In the genomic region with DNA sequence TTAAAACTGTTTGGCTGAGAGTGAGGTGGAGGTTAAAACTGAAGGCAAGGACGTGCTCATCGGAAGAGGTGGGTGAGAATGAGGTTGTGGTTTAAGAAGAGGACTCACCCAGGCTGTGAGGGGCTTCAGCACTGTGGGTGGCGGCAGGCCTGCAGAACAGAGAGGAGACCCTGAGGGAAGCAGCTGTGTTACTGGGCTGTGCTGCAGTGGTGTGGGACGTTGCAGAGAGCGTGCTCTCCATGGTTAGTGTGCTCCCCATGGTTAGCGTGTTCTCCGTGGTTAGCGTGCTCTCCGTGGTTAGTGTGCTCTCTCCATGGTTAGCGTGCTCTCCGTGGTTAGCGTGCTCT, we compare ENCODE assay signal across 15 cellular contexts.
"Had no signal": no experiment of that assay in that cellular context is flagged by ENCODE, and none has a peak within 500 bp of the region (broad histone marks: within the 10 kb centered on the region; RNA-seq: fewer than 3 reads in every experiment).

No MANE protein-coding gene starts in this region.

- H3K4me3 Mint-ChIP-seq: activated naive CD4-positive, alpha-beta T cell treated with anti-CD3 and anti-CD28 coated beads for 36 hours; nephron progenitor cell had no signal

- DNase-seq: activated CD4-positive, alpha-beta T cell treated with anti-CD3 and anti-CD28 coated beads for 1 hour; activated CD8-positive, alpha-beta memory T cell treated with anti-CD3 and anti-CD28 coated beads for 24 hours; activated naive CD4-positive, alpha-beta T cell treated with anti-CD3 and anti-CD28 coated beads for 36 hours; effector CD8-positive, alpha-beta T cell; gastrocnemius medialis; heart right ventricle; islet precursor cell; mammary epithelial cell; mucosa of descending colon; nephron progenitor cell; ovary; stimulated activated CD4-positive, alpha-beta T cell treated with anti-CD3 and anti-CD28 coated beads, Interleukin-12 subunit alpha, Interleukin-12 subunit beta, amount 100 ng/mL, for 4 hours; T-helper 9 cell; thyroid gland had no signal

- ATAC-seq: heart right ventricle, left lobe of liver, mucosa of descending colon had no signal

- H3K27ac Mint-ChIP-seq: activated naive CD4-positive, alpha-beta T cell treated with anti-CD3 and anti-CD28 coated beads for 36 hours; nephron progenitor cell had no signal

- H3K4me1 Mint-ChIP-seq: nephron progenitor cell had no signal
